20 cellular contexts compared by ENCODE assay signal in the genomic region with DNA sequence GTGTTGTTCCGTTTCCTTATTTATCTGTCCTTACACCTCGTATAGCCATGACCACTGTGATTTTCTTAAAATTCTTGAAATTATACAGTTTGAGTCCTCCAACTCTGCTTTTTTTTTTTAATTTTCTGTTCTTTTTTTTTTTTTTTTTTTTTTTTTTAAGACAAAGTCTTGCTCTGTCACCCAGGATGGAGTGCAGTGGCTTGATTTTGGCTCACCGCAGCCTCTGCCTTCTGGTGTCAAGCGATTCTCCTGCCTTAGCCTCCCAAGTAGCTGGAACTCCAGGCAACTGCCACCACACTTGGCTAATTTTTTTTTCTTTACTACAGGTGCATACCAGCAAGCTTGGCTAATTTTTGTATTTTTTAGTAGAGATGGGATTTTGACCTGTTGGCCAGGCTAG.
"Had no signal": no experiment of that assay in that cellular context is flagged by ENCODE, and none has a peak within 500 bp of the region (broad histone marks: within the 10 kb centered on the region; RNA-seq: fewer than 3 reads in every experiment).

No MANE protein-coding gene starts in this region.

- H3K4me3 ChIP-seq: coronary artery, dorsolateral prefrontal cortex, esophagus muscularis mucosa, gastrocnemius medialis, heart right ventricle, left lung, lower lobe of right lung, mucosa of descending colon had no signal

- H3K9me3 ChIP-seq: esophagus muscularis mucosa, gastrocnemius medialis, heart right ventricle, left lung, lower lobe of right lung, mucosa of descending colon had no signal

- H3K4me1 Mint-ChIP-seq: mesothelial cell of epicardium had no signal

- H3K27me3 Mint-ChIP-seq: naive thymus-derived CD4-positive, alpha-beta T cell had no signal

- H3K27ac Mint-ChIP-seq: mesothelial cell of epicardium had no signal

- H3K9me3 Mint-ChIP-seq: naive thymus-derived CD4-positive, alpha-beta T cell had no signal

- H3K27ac ChIP-seq: coronary artery, dorsolateral prefrontal cortex, esophagus muscularis mucosa, gastrocnemius medialis, heart right ventricle, left lung, lower lobe of right lung had no signal

- DNase-seq: dermis blood vessel endothelial cell; dorsolateral prefrontal cortex; effector CD4-positive, alpha-beta T cell; effector memory CD4-positive, alpha-beta T cell; foreskin melanocyte; gastrocnemius medialis; glutamatergic neuron; head of caudate nucleus; heart right ventricle; hippocampal formation; left cardiac atrium; left lung; left ventricle myocardium superior; lower lobe of right lung; mesenchymal stem cell; mucosa of descending colon; naive thymus-derived CD4-positive, alpha-beta T cell had no signal

- H3K4me3 Mint-ChIP-seq: mesothelial cell of epicardium; naive thymus-derived CD4-positive, alpha-beta T cell had no signal

- H3K27me3 ChIP-seq: dorsolateral prefrontal cortex, esophagus muscularis mucosa, gastrocnemius medialis, heart right ventricle, left lung had no signal

- H3K4me1 ChIP-seq: esophagus muscularis mucosa, gastrocnemius medialis, left lung, lower lobe of right lung had no signal

- ATAC-seq: gastrocnemius medialis; heart right ventricle; left cardiac atrium; left lung; left ventricle myocardium superior; lower lobe of right lung; mucosa of descending colon; naive thymus-derived CD4-positive, alpha-beta T cell had no signal
